Comparison of ENCODE assay signal across 24 cellular contexts in the genomic region with DNA sequence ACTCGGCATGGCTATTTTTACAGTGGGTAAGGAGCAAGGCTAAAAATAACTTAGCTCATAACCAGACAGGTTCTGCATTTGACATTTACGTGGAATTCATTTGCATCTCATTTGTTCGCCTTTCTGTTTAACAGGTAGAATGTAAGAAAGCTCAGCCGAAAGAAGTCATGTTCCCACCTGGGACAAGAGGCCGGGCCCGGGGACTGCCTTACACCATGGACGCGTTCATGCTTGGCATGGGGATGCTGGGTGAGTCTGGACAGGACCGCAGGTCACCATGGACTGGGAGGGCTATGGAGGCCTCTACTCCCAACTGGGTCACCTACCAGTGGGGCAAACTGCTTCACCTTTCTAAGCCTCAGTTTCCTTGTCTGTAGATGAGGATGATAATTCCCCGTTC.
"Had no signal": no experiment of that assay in that cellular context is flagged by ENCODE, and none has a peak within 500 bp of the region (broad histone marks: within the 10 kb centered on the region; RNA-seq: fewer than 3 reads in every experiment).

No MANE protein-coding gene starts in this region.

- DNase-seq: activated CD4-positive, alpha-beta T cell treated with anti-CD3 and anti-CD28 coated beads for 4 hours; activated CD4-positive, alpha-beta T cell treated with anti-CD3 and anti-CD28 coated beads, Interleukin-2, amount 50 U/mL, for 4 hours; activated CD8-positive, alpha-beta memory T cell treated with anti-CD3 and anti-CD28 coated beads, Interleukin-2, amount 50 U/mL, for 48 hours; activated CD8-positive, alpha-beta T cell treated with anti-CD3 and anti-CD28 coated beads, Interleukin-2, amount 10 ng/mL, durations not matched to agents 7 days and 5 days; activated effector memory CD4-positive, alpha-beta T cell treated with Interleukin-2 at 50 U/mL for 16 hours; activated naive CD4-positive, alpha-beta T cell; activated T-cell treated with anti-CD3 and anti-CD28 coated beads, Interleukin-2, amount 50 U/mL, for 1 hour; body of pancreas; IMR-90; KBM-7; NCI-H1048; NCI-H146; NCI-H187 treated with DMSO at 0.1 percent for 48 hours; NCI-H2081 treated with DMSO at 0.1 percent for 48 hours; NCI-H2171; NCI-H2227 treated with DMSO at 0.1 percent for 48 hours; NCI-H446 treated with DMSO at 0.1 percent for 48 hours; NCI-H524 treated with DMSO at 0.1 percent for 48 hours; NCI-H82; SJCRH30; SK-N-SH; T-helper 1 cell had no signal

- ATAC-seq: activated CD4-positive, CD25-positive, alpha-beta regulatory T cell treated with anti-CD3 and anti-CD28 coated beads, Interleukin-2, amount 50 U/mL, for 24 hours; activated CD8-positive, alpha-beta T cell treated with anti-CD3 and anti-CD28 coated beads, Interleukin-2, amount 10 ng/mL, durations not matched to agents 7 days and 5 days; body of pancreas had no signal

- H3K9ac ChIP-seq: SK-N-SH had no signal

- H3K27ac ChIP-seq: ascending aorta, body of pancreas, SJCRH30 had no signal

- H3K27me3 ChIP-seq: ascending aorta, body of pancreas, SJCRH30 had no signal

- H3K4me1 ChIP-seq: ascending aorta had no signal

- H3K4me3 ChIP-seq: ascending aorta, body of pancreas, SJCRH30 had no signal

- H3K9me3 ChIP-seq: ascending aorta, body of pancreas, SK-N-SH had no signal
